In genomic region chr5:113022661-113023060, GRCh38 we compare ENCODE assay signal across 8 cellular contexts. TPM values are rescaled to one million over a fixed set of nuclear protein-coding genes. Genes with fewer than 3 reads are reported as not detected.
DNase-seq lines count a peak whose midpoint lies in the region; ATAC-seq and TF ChIP-seq lines count a peak whose summit lies in the region.

No MANE protein-coding gene starts in this region.

- H3K4me1 ChIP-seq in cardiac muscle cell (ENCODE audit: low read depth) (peaks cover 21% of the 10 kb centered on the region), right cardiac atrium (ENCODE audit: control insufficient read depth, insufficient read depth, low read length) (peaks cover 2% of the 10 kb centered on the region), stomach (peaks cover 0 to 35% (median 10%) of the 10 kb centered on the region in 4 donors)

- H3K4me1 Mint-ChIP-seq in activated T-helper 2 cell treated with anti-CD3 and anti-CD28 coated beads, Interferon-gamma antibody, Interleukin-2, Interleukin-4, amounts not matched to agents 10 μg/mL and 5 μg/mL and 100 μg/mL, durations not matched to agents 14 hours and 24 hours and 36 hours (ENCODE audit: low read depth) = peaks cover 63% of the 10 kb centered on the region

- no peaks in the 10 kb centered on the region for H3K9me3 ChIP-seq in cardiac muscle cell (ENCODE audit: low read depth)
- no peaks in the 10 kb centered on the region for H3K9me3 ChIP-seq in right cardiac atrium (ENCODE audit: control insufficient read depth, low read length)
- no peaks in the 10 kb centered on the region for H3K9me3 ChIP-seq in stomach

- WGBS in right cardiac atrium = 58% methylated on average over 2 of the region's 2 CpGs
- 22 to 46% (median 30%) methylated on average over 2 of the region's 2 CpGs for WGBS in stomach, 5 donors

- no peaks in the 10 kb centered on the region for H3K9me3 Mint-ChIP-seq in activated T-helper 2 cell treated with anti-CD3 and anti-CD28 coated beads, Interferon-gamma antibody, Interleukin-2, Interleukin-4, amounts not matched to agents 10 μg/mL and 5 μg/mL and 100 μg/mL, durations not matched to agents 14 hours and 24 hours and 36 hours

- intact Hi-C loops in right cardiac atrium (cut with DNase I) = no loop called here
- intact Hi-C loops in activated T-helper 2 cell treated with anti-CD3 and anti-CD28 coated beads, Interferon-gamma antibody, Interleukin-2, Interleukin-4, amounts not matched to agents 10 μg/mL and 5 μg/mL and 100 μg/mL, durations not matched to agents 14 hours and 24 hours and 36 hours (cut with micrococcal nuclease) = loop anchor here (2.0 to 5.0 kb wide), 4 partner anchors 28 to 258 kb away; partner anchors contain the start of gene DCP2
- intact Hi-C loops in stomach (cut with DNase I; ENCODE audit: low total_unique reads) = no loop called here

- H3K27ac ChIP-seq in cardiac muscle cell = peak overlapping the region; percentile 53
- no peak overlapping the region for H3K27ac ChIP-seq in right cardiac atrium (ENCODE audit: low read length)
- peak overlapping the region in 4 of 5 donors; percentile 5 to 63 (median 50) for H3K27ac ChIP-seq in stomach

- peak overlapping the region; percentile 24 for H3K4me3 Mint-ChIP-seq in activated T-helper 2 cell treated with anti-CD3 and anti-CD28 coated beads, Interferon-gamma antibody, Interleukin-2, Interleukin-4, amounts not matched to agents 10 μg/mL and 5 μg/mL and 100 μg/mL, durations not matched to agents 14 hours and 24 hours and 36 hours (ENCODE audit: low read depth)

- peak in 1 of 2 donors; percentile 25 for DNase-seq in cardiac muscle cell (ENCODE audit: low read depth in 1 of 2, low spot score in 1 of 2)
- no peak for DNase-seq in right cardiac atrium
- peak; percentile 26 for DNase-seq in activated T-helper 2 cell treated with anti-CD3 and anti-CD28 coated beads, Interferon-gamma antibody, Interleukin-2, Interleukin-4, amounts not matched to agents 10 μg/mL and 5 μg/mL and 100 μg/mL, durations not matched to agents 14 hours and 24 hours and 36 hours (ENCODE audit: low spot score)
- DNase-seq in stomach = no peak
- DNase-seq in NCI-H2196 treated with DMSO at 0.1 percent for 48 hours (lab: John Stamatoyannopoulos, UW; ENCODE audit: unreplicated experiment) = no peak
- no peak for DNase-seq in SK-N-DZ (ENCODE audit: low spot score)
- no peak for DNase-seq in SHP77 treated with DMSO at 0.1 percent for 48 hours (lab: John Stamatoyannopoulos, UW)

- H3K27me3 Mint-ChIP-seq in activated T-helper 2 cell treated with anti-CD3 and anti-CD28 coated beads, Interferon-gamma antibody, Interleukin-2, Interleukin-4, amounts not matched to agents 10 μg/mL and 5 μg/mL and 100 μg/mL, durations not matched to agents 14 hours and 24 hours and 36 hours (ENCODE audit: low read depth) = no peaks in the 10 kb centered on the region

- ATAC-seq in right cardiac atrium (no peak), HG03196 (IDR thresholded peaks at IDR 0.05; ENCODE audit: unreplicated experiment) (peak; percentile 77)

- H3K36me3 ChIP-seq in cardiac muscle cell (peaks cover 25% of the 10 kb centered on the region), stomach (peaks cover 9 to 41% (median 36%) of the 10 kb centered on the region in 4 donors)

- H3K27ac Mint-ChIP-seq in activated T-helper 2 cell treated with anti-CD3 and anti-CD28 coated beads, Interferon-gamma antibody, Interleukin-2, Interleukin-4, amounts not matched to agents 10 μg/mL and 5 μg/mL and 100 μg/mL, durations not matched to agents 14 hours and 24 hours and 36 hours = peak overlapping the region; percentile 42

- TF ChIP-seq EP300 in stomach (IDR thresholded peaks at IDR 0.05) = no peak

- H3K27me3 ChIP-seq in cardiac muscle cell (no peaks in the 10 kb centered on the region), right cardiac atrium (ENCODE audit: control insufficient read depth, insufficient read depth) (no peaks in the 10 kb centered on the region), stomach (no peaks in the 10 kb centered on the region)

- peaks cover 77% of the 10 kb centered on the region for H3K36me3 Mint-ChIP-seq in activated T-helper 2 cell treated with anti-CD3 and anti-CD28 coated beads, Interferon-gamma antibody, Interleukin-2, Interleukin-4, amounts not matched to agents 10 μg/mL and 5 μg/mL and 100 μg/mL, durations not matched to agents 14 hours and 24 hours and 36 hours (ENCODE audit: low read depth)

- H3K4me3 ChIP-seq in cardiac muscle cell (no peak overlapping the region), right cardiac atrium (ENCODE audit: low read length) (no peak overlapping the region), stomach (no peak overlapping the region)

- no peak for TF ChIP-seq CTCF in cardiac muscle cell (IDR thresholded peaks at IDR 0.05; ENCODE audit: low read depth, low read length)
- no peak for TF ChIP-seq CTCF in stomach (IDR thresholded peaks at IDR 0.05)

- TF ChIP-seq POLR2A in stomach (IDR thresholded peaks at IDR 0.05) = no peak

RNA-seq across cellular contexts. Expression of gene DCP2, which starts 46.1 kb away (rescaled TPM):
- total RNA-seq in cardiac muscle cell = 20.7 and 23.9 TPM in 2 replicates
- 17.6 and 19.9 TPM in 2 replicates for polyA plus RNA-seq in cardiac muscle cell
- 10 to 100 TPM; 23.2 to 26.7 (median 25.9) TPM for total RNA-seq in right cardiac atrium
- polyA plus RNA-seq in right cardiac atrium = 3.6 TPM
- total RNA-seq in activated T-helper 2 cell treated with anti-CD3 and anti-CD28 coated beads, Interferon-gamma antibody, Interleukin-2, Interleukin-4, amounts not matched to agents 10 μg/mL and 5 μg/mL and 100 μg/mL, durations not matched to agents 14 hours and 24 hours and 36 hours = 81.6 and 84.1 TPM in 2 replicates
- total RNA-seq in stomach = 10 to 100 TPM in 3 of 5 donors, 1 to 10 TPM in 2; 5.5 to 61.3 (median 26.8) TPM
- 1 to 10 TPM; 5.3 to 7.9 (median 6.2) TPM for polyA plus RNA-seq in stomach
- polyA plus RNA-seq in SK-N-DZ (2014; cell fraction: cytosol; rRNA removed) = 40.4 and 47.0 TPM in 2 replicates
- polyA plus RNA-seq in SK-N-DZ (2014; cell fraction: nucleus; rRNA removed) = 30.7 and 33.4 TPM in 2 replicates
